8 cellular contexts compared by ENCODE assay signal in genomic region chr22:27331526-27332281, GRCh38.
DNase-seq lines count a peak whose midpoint lies in the region; ATAC-seq and TF ChIP-seq lines count a peak whose summit lies in the region.

No MANE protein-coding gene starts in this region.

- ATAC-seq in HG02763 (IDR thresholded peaks at IDR 0.05; ENCODE audit: unreplicated experiment) = no peak
- no peak for ATAC-seq in HG02642 (IDR thresholded peaks at IDR 0.05; ENCODE audit: poor library complexity, unreplicated experiment)

- H3K4me1 Mint-ChIP-seq in T-helper 2 cell treated with Interferon-gamma antibody and Interleukin-4, amounts not matched to agents 5 μg/mL and 100 μg/mL, for 36 hours (ENCODE audit: low read depth) = no peaks in the 10 kb centered on the region

- H3K27ac ChIP-seq in osteoblast (ENCODE audit: low read depth, low read length) = no peak overlapping the region

- H4K20me1 ChIP-seq in osteoblast (ENCODE audit: insufficient read depth, low read length) = no peaks in the 10 kb centered on the region

- H3K4me3 ChIP-seq in osteoblast (ENCODE audit: insufficient read depth, low read length) = no peak overlapping the region

- H3K9me3 Mint-ChIP-seq in T-helper 2 cell treated with Interferon-gamma antibody and Interleukin-4, amounts not matched to agents 5 μg/mL and 100 μg/mL, for 36 hours = no peaks in the 10 kb centered on the region

- no peaks in the 10 kb centered on the region for H3K36me3 Mint-ChIP-seq in T-helper 2 cell treated with Interferon-gamma antibody and Interleukin-4, amounts not matched to agents 5 μg/mL and 100 μg/mL, for 36 hours (ENCODE audit: low read depth)

- H3K4me3 Mint-ChIP-seq in T-helper 2 cell treated with Interferon-gamma antibody and Interleukin-4, amounts not matched to agents 5 μg/mL and 100 μg/mL, for 36 hours = no peak overlapping the region

- H3K27me3 Mint-ChIP-seq in T-helper 2 cell treated with Interferon-gamma antibody and Interleukin-4, amounts not matched to agents 5 μg/mL and 100 μg/mL, for 36 hours (ENCODE audit: low read depth) = peaks cover 3% of the 10 kb centered on the region

- peak; percentile 49 for TF ChIP-seq CTCF in osteoblast (IDR thresholded peaks at IDR 0.05; ENCODE audit: extremely low read depth, low read depth, low read length)

- H3K27ac Mint-ChIP-seq in T-helper 2 cell treated with Interferon-gamma antibody and Interleukin-4, amounts not matched to agents 5 μg/mL and 100 μg/mL, for 36 hours = no peak overlapping the region

- no peaks in the 10 kb centered on the region for H3K4me1 ChIP-seq in osteoblast (ENCODE audit: insufficient read depth, low read length)

- H3K4me2 ChIP-seq in osteoblast (ENCODE audit: insufficient read depth, low read length) = no peak overlapping the region

- peaks cover 2% of the 10 kb centered on the region for H3K9me3 ChIP-seq in osteoblast (ENCODE audit: low read depth, low read length)

- DNase-seq in DMS153 treated with DMSO at 0.1 percent for 48 hours (lab: John Stamatoyannopoulos, UW; ENCODE audit: unreplicated experiment) = peak; percentile 29
- peak; percentile 78 for DNase-seq in NOMO-1 treated with DMSO at 0.1 percent for 48 hours (lab: John Stamatoyannopoulos, UW; ENCODE audit: unreplicated experiment)
- DNase-seq in fibroblast of the conjunctiva (ENCODE audit: low read depth) = peak; percentile 13
- DNase-seq in osteoblast (ENCODE audit: insufficient read length, low spot score, missing footprints) = peak; percentile 83
- no peak for DNase-seq in Kasumi-1 (lab: John Stamatoyannopoulos, UW)
- DNase-seq in T-helper 2 cell treated with Interferon-gamma antibody and Interleukin-4, amounts not matched to agents 5 μg/mL and 100 μg/mL, for 36 hours (ENCODE audit: low spot score) = no peak

- peaks cover 21% of the 10 kb centered on the region for H3K27me3 ChIP-seq in osteoblast (ENCODE audit: insufficient read depth, low read length)

- H3K36me3 ChIP-seq in osteoblast (ENCODE audit: insufficient read depth, low read length) = no peaks in the 10 kb centered on the region

- H2AFZ ChIP-seq in osteoblast (ENCODE audit: low read length) = peak overlapping the region; percentile 52

- no peaks in the 10 kb centered on the region for H3K79me2 ChIP-seq in osteoblast (ENCODE audit: insufficient read depth, low read length)

Comparison
In these comparisons a context has a peak if more than half of its experiments do, and no peak if none do; other contexts are left out.
1. DNase-seq: peak in DMS153 treated with DMSO at 0.1 percent for 48 hours (single experiment), NOMO-1 treated with DMSO at 0.1 percent for 48 hours (single experiment), fibroblast of the conjunctiva (single experiment) and osteoblast (single experiment); none in Kasumi-1 (0 of 2) and T-helper 2 cell treated with Interferon-gamma antibody and Interleukin-4, amounts not matched to agents 5 μg/mL and 100 μg/mL, for 36 hours (single experiment).